1 cellular context compared by ENCODE assay signal in genomic region chr12:45991289-45992249, GRCh38.
TF ChIP-seq lines count a peak whose summit lies in the region.

No MANE protein-coding gene starts in this region.

TF ChIP-seq in HepG2, 621 proteins besides CTCF, POLR2A, EP300 and RAD21 (continued from another document and continues in another):
- TF ChIP-seq HMGXB3 (CRISPR knock-in tag; IDR thresholded peaks at IDR 0.05; ENCODE audit: borderline replicate concordance) (no peak; the same call in 1 of the 2 replicates), EED (CRISPR knock-in tag; IDR thresholded peaks at IDR 0.05) (no peak), ZNF737 (CRISPR knock-in tag; IDR thresholded peaks at IDR 0.05; ENCODE audit: borderline replicate concordance) (no peak), SIX1 (CRISPR knock-in tag; IDR thresholded peaks at IDR 0.05; ENCODE audit: borderline replicate concordance) (peak; percentile 32; the same call in 1 of the 2 replicates), GTF3A (CRISPR knock-in tag; conservative IDR thresholded peaks at IDR 0.05) (no peak), KDM5A (IDR thresholded peaks at IDR 0.05; ENCODE audit: borderline replicate concordance, low read length) (no peak), RAD51 (IDR thresholded peaks at IDR 0.05; ENCODE audit: borderline replicate concordance) (no peak), MXI1 (IDR thresholded peaks at IDR 0.05; ENCODE audit: borderline replicate concordance, low read depth, low read length) (0 out of 3 replicates have a peak, but pooled peaks have one; percentile 53), ZC3H13 (CRISPR knock-in tag; IDR thresholded peaks at IDR 0.05) (peak; percentile 83), TFDP2 (CRISPR knock-in tag; IDR thresholded peaks at IDR 0.05) (peak; percentile 93), REL (CRISPR knock-in tag; conservative IDR thresholded peaks at IDR 0.05) (peak; percentile 67; the same call in 1 of the 2 replicates), ZNF337 (CRISPR knock-in tag; IDR thresholded peaks at IDR 0.05; ENCODE audit: borderline replicate concordance, low read depth) (no peak), ZNF530 (CRISPR knock-in tag; IDR thresholded peaks at IDR 0.05; ENCODE audit: low read depth) (no peak), MIER3 (CRISPR knock-in tag; IDR thresholded peaks at IDR 0.05; ENCODE audit: borderline replicate concordance) (peak; percentile 84; the same call in 1 of the 2 replicates), RARG (CRISPR knock-in tag; IDR thresholded peaks at IDR 0.05; ENCODE audit: low read depth) (0 out of 2 replicates have a peak, but pooled peaks have one; percentile 24), GTF2F1 (IDR thresholded peaks at IDR 0.05; ENCODE audit: low read length) (no peak), ARHGAP35 (CRISPR knock-in tag; IDR thresholded peaks at IDR 0.05; ENCODE audit: borderline replicate concordance) (peak; percentile 66; the same call in 1 of the 2 replicates), ZNF761 (CRISPR knock-in tag; conservative IDR thresholded peaks at IDR 0.05) (peak; percentile 91), NKX3-1 (CRISPR knock-in tag; IDR thresholded peaks at IDR 0.05) (peak; percentile 64; the same call in 1 of the 2 replicates), ARNT2 (CRISPR knock-in tag; IDR thresholded peaks at IDR 0.05; ENCODE audit: low read depth) (peak; percentile 76; the same call in 1 of the 2 replicates), ZSCAN31 (CRISPR knock-in tag; IDR thresholded peaks at IDR 0.05; ENCODE audit: low read depth) (no peak), TOE1 (CRISPR knock-in tag; IDR thresholded peaks at IDR 0.05) (peak; percentile 34; the same call in 1 of the 2 replicates), ZNF720 (CRISPR knock-in tag; IDR thresholded peaks at IDR 0.05) (no peak), ZNF605 (CRISPR knock-in tag; IDR thresholded peaks at IDR 0.05) (peak; percentile 84), PPARG (CRISPR knock-in tag; conservative IDR thresholded peaks at IDR 0.05) (no peak; the same call in 1 of the 2 replicates), PBX3 (CRISPR knock-in tag; IDR thresholded peaks at IDR 0.05; ENCODE audit: borderline replicate concordance) (no peak), ZNF251 (CRISPR knock-in tag; IDR thresholded peaks at IDR 0.05) (no peak), CAMTA2 (CRISPR knock-in tag; IDR thresholded peaks at IDR 0.05; ENCODE audit: borderline replicate concordance) (0 out of 2 replicates have a peak, but pooled peaks have one; percentile 17), NFKBIZ (CRISPR knock-in tag; IDR thresholded peaks at IDR 0.05) (no peak), ZNF616 (CRISPR knock-in tag; IDR thresholded peaks at IDR 0.05; ENCODE audit: low read depth) (no peak), ZNF704 (CRISPR knock-in tag; IDR thresholded peaks at IDR 0.05; ENCODE audit: borderline replicate concordance) (no peak; the same call in 1 of the 2 replicates), ZNF430 (CRISPR knock-in tag; IDR thresholded peaks at IDR 0.05) (peak; percentile 73; the same call in 1 of the 2 replicates), NFRKB (IDR thresholded peaks at IDR 0.05) (no peak), HOXA3 (CRISPR knock-in tag; IDR thresholded peaks at IDR 0.05) (peak; percentile 90), ZSCAN20 (CRISPR knock-in tag; IDR thresholded peaks at IDR 0.05; ENCODE audit: borderline replicate concordance) (no peak), IKZF5 (CRISPR knock-in tag; IDR thresholded peaks at IDR 0.05) (peak; percentile 73; the same call in 1 of the 2 replicates), ZNF543 (CRISPR knock-in tag; IDR thresholded peaks at IDR 0.05) (peak; percentile 79; the same call in 1 of the 2 replicates), BATF2 (CRISPR knock-in tag; IDR thresholded peaks at IDR 0.05) (0 out of 2 replicates have a peak, but pooled peaks have one; percentile 61), ZNF549 (CRISPR knock-in tag; IDR thresholded peaks at IDR 0.05) (no peak), ZEB1 (IDR thresholded peaks at IDR 0.05; ENCODE audit: insufficient replicate concordance, low read depth) (no peak)
- TF ChIP-seq, protein P1, sequence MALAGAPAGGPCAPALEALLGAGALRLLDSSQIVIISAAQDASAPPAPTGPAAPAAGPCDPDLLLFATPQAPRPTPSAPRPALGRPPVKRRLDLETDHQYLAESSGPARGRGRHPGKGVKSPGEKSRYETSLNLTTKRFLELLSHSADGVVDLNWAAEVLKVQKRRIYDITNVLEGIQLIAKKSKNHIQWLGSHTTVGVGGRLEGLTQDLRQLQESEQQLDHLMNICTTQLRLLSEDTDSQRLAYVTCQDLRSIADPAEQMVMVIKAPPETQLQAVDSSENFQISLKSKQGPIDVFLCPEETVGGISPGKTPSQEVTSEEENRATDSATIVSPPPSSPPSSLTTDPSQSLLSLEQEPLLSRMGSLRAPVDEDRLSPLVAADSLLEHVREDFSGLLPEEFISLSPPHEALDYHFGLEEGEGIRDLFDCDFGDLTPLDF (CRISPR knock-in tag; IDR thresholded peaks at IDR 0.05), result peak; percentile 76; the same call in 1 of the 2 replicates
- TF ChIP-seq, protein P2, sequence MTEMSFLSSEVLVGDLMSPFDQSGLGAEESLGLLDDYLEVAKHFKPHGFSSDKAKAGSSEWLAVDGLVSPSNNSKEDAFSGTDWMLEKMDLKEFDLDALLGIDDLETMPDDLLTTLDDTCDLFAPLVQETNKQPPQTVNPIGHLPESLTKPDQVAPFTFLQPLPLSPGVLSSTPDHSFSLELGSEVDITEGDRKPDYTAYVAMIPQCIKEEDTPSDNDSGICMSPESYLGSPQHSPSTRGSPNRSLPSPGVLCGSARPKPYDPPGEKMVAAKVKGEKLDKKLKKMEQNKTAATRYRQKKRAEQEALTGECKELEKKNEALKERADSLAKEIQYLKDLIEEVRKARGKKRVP (CRISPR knock-in tag; IDR thresholded peaks at IDR 0.05), result peak in 1 of 2 experiments; percentile 71; a peak in 2 of 4 replicates
- TF ChIP-seq, protein P3, sequence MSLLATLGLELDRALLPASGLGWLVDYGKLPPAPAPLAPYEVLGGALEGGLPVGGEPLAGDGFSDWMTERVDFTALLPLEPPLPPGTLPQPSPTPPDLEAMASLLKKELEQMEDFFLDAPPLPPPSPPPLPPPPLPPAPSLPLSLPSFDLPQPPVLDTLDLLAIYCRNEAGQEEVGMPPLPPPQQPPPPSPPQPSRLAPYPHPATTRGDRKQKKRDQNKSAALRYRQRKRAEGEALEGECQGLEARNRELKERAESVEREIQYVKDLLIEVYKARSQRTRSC (CRISPR knock-in tag; IDR thresholded peaks at IDR 0.05; ENCODE audit: low read depth), result 0 out of 2 replicates have a peak, but pooled peaks have one; percentile 56
- TF ChIP-seq, protein P4, sequence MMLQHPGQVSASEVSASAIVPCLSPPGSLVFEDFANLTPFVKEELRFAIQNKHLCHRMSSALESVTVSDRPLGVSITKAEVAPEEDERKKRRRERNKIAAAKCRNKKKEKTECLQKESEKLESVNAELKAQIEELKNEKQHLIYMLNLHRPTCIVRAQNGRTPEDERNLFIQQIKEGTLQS (CRISPR knock-in tag; IDR thresholded peaks at IDR 0.05), result no peak
- TF ChIP-seq, protein P5, sequence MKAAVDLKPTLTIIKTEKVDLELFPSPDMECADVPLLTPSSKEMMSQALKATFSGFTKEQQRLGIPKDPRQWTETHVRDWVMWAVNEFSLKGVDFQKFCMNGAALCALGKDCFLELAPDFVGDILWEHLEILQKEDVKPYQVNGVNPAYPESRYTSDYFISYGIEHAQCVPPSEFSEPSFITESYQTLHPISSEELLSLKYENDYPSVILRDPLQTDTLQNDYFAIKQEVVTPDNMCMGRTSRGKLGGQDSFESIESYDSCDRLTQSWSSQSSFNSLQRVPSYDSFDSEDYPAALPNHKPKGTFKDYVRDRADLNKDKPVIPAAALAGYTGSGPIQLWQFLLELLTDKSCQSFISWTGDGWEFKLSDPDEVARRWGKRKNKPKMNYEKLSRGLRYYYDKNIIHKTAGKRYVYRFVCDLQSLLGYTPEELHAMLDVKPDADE (CRISPR knock-in tag; IDR thresholded peaks at IDR 0.05), result 0 out of 2 replicates have a peak, but pooled peaks have one; percentile 39
- TF ChIP-seq, protein P6, sequence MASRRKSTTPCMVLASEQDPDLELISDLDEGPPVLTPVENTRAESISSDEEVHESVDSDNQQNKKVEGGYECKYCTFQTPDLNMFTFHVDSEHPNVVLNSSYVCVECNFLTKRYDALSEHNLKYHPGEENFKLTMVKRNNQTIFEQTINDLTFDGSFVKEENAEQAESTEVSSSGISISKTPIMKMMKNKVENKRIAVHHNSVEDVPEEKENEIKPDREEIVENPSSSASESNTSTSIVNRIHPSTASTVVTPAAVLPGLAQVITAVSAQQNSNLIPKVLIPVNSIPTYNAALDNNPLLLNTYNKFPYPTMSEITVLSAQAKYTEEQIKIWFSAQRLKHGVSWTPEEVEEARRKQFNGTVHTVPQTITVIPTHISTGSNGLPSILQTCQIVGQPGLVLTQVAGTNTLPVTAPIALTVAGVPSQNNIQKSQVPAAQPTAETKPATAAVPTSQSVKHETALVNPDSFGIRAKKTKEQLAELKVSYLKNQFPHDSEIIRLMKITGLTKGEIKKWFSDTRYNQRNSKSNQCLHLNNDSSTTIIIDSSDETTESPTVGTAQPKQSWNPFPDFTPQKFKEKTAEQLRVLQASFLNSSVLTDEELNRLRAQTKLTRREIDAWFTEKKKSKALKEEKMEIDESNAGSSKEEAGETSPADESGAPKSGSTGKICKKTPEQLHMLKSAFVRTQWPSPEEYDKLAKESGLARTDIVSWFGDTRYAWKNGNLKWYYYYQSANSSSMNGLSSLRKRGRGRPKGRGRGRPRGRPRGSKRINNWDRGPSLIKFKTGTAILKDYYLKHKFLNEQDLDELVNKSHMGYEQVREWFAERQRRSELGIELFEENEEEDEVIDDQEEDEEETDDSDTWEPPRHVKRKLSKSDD (CRISPR knock-in tag; IDR thresholded peaks at IDR 0.05; ENCODE audit: low read depth), result peak; percentile 93
- TF ChIP-seq, protein P7, sequence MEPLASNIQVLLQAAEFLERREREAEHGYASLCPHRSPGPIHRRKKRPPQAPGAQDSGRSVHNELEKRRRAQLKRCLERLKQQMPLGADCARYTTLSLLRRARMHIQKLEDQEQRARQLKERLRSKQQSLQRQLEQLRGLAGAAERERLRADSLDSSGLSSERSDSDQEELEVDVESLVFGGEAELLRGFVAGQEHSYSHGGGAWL (CRISPR knock-in tag; IDR thresholded peaks at IDR 0.05), result peak; percentile 84; the same call in 1 of the 2 replicates
